In genomic region chr19:18104793-18105131, GRCh38 we compare ENCODE assay signal across 9 cellular contexts. TPM values are rescaled to one million over a fixed set of nuclear protein-coding genes. Genes with fewer than 3 reads are reported as not detected.
A peak's percentile ranks its signal among the peaks of the same experiment; 100 is the strongest.
DNase-seq lines count a peak whose midpoint lies in the region; TF ChIP-seq lines count a peak whose summit lies in the region.
"Had no signal": no experiment of that assay in that cellular context is flagged by ENCODE, and none has a peak within 500 bp of the region (broad histone marks: within the 10 kb centered on the region; RNA-seq: fewer than 3 reads in every experiment).

No MANE protein-coding gene starts in this region.

- H3K36me3 Mint-ChIP-seq in CD14-positive monocyte: peaks cover 7 to 14% of the 10 kb centered on the region in 2 donors
- no peaks in the 10 kb centered on the region for H3K36me3 Mint-ChIP-seq in nephron progenitor cell (ENCODE audit: low read depth)

- in situ Hi-C loops in G401 (cut with HindIII; ENCODE audit: low sequenced_read_pairs): no loop called here

- H3K27me3 Mint-ChIP-seq in CD14-positive monocyte (ENCODE audit: low read depth in 3 of 3): peaks cover under 1 to 6% (median 5%) of the 10 kb centered on the region in 3 donors
- H3K27me3 Mint-ChIP-seq in nephron progenitor cell (ENCODE audit: low read depth, poor library complexity): peaks cover 52% of the 10 kb centered on the region

- DNase-seq in CD14-positive monocyte (ENCODE audit: low spot score) (no peak), MG63 (no peak), coronary artery (ENCODE audit: low spot score) (no peak), nephron progenitor cell (no peak), KG1 (lab: John Stamatoyannopoulos, UW) (no peak), G401 (ENCODE audit: low spot score) (no peak), RKO (ENCODE audit: low spot score) (no peak)
- no peak for DNase-seq in activated CD4-positive, alpha-beta T cell treated with anti-CD3 and anti-CD28 coated beads for 1 hour

- TF ChIP-seq CTCF in CD14-positive monocyte (IDR thresholded peaks at IDR 0.05): no peak
- TF ChIP-seq CTCF in coronary artery (IDR thresholded peaks at IDR 0.05): no peak
- TF ChIP-seq CTCF in nephron progenitor cell (IDR thresholded peaks at IDR 0.05): no peak

- peak overlapping the region; percentile 70 to 96 for H3K27ac ChIP-seq in coronary artery

- no peaks in the 10 kb centered on the region for H3K9me3 ChIP-seq in MG63

- intact Hi-C loops in CD14-positive monocyte (cut with micrococcal nuclease): no loop called here

- H3K4me3 ChIP-seq in MG63: peak overlapping the region; percentile 48
- peak overlapping the region; percentile 72 for H3K4me3 ChIP-seq in coronary artery

- H3K4me3 Mint-ChIP-seq in CD14-positive monocyte (peak overlapping the region; percentile 72 to 89), nephron progenitor cell (peak overlapping the region; percentile 75)

- no peaks in the 10 kb centered on the region for H3K27me3 ChIP-seq in MG63

- peak overlapping the region in 6 of 7 donors; percentile 53 to 85 (median 71) for H3K27ac Mint-ChIP-seq in CD14-positive monocyte
- no peak overlapping the region for H3K27ac Mint-ChIP-seq in nephron progenitor cell

- H3K4me1 Mint-ChIP-seq in CD14-positive monocyte (peaks cover 41% of the 10 kb centered on the region), nephron progenitor cell (peaks cover 51% of the 10 kb centered on the region)

- H3K36me3 ChIP-seq in MG63: no peaks in the 10 kb centered on the region

- H3K9me3 Mint-ChIP-seq in CD14-positive monocyte (peaks cover 0 to under 1% (median 0%) of the 10 kb centered on the region in 7 donors), nephron progenitor cell (no peaks in the 10 kb centered on the region)

RNA-seq across cellular contexts. Expression of gene MAST3, which starts 7.2 kb away (rescaled TPM):
- 10 to 100 TPM in 1 of 2 donors, 1 to 10 TPM in 1; 6.8 to 12.4 TPM for polyA plus RNA-seq in CD14-positive monocyte
- total RNA-seq in MG63 (2014; rRNA removed; shearing (Covaris generic); ENCODE audit: low replicate concordance): 0.20 and 0.95 TPM in 2 replicates
- 1.2 and 2.6 TPM in 2 replicates for total RNA-seq in G401 (2014; rRNA removed; shearing (Covaris generic))

RNA-seq across cellular contexts. Expression of gene IL12RB1, which starts 18.0 kb away (rescaled TPM):
- polyA plus RNA-seq in CD14-positive monocyte: 1 to 10 TPM; 7.8 to 7.9 TPM
- not detected in 2 replicates for total RNA-seq in MG63 (2014; rRNA removed; shearing (Covaris generic); ENCODE audit: low replicate concordance)
- not detected in 2 replicates for total RNA-seq in G401 (2014; rRNA removed; shearing (Covaris generic))
- total RNA-seq: LHCN-M2 had no signal

RNA-seq across cellular contexts. Expression of gene PIK3R2, which starts 48.2 kb away (rescaled TPM):
- polyA plus RNA-seq in CD14-positive monocyte: 1 to 10 TPM in 1 of 2 donors, under 1 TPM in 1; 0.99 to 2.0 TPM
- 4.2 and 13.2 TPM in 2 replicates for total RNA-seq in MG63 (2014; rRNA removed; shearing (Covaris generic); ENCODE audit: low replicate concordance)
- 7.9 and 31.5 TPM in 2 replicates for total RNA-seq in G401 (2014; rRNA removed; shearing (Covaris generic))
